ENCODE assay signal across 8 cellular contexts in genomic region chr9:17936365-17936764, GRCh38.
"Had no signal": no experiment of that assay in that cellular context is flagged by ENCODE, and none has a peak within 500 bp of the region (broad histone marks: within the 10 kb centered on the region; RNA-seq: fewer than 3 reads in every experiment).

No MANE protein-coding gene starts in this region.

- H3K4me3 Mint-ChIP-seq: GM23338, H9, HFFc6, IgD-negative memory B cell had no signal

- ATAC-seq: GM23338, HCT116, HepG2 had no signal

- H3K36me3 Mint-ChIP-seq: IgD-negative memory B cell had no signal

- H3K9me3 Mint-ChIP-seq: GM23338, H9 had no signal

- H3K27ac ChIP-seq: HL-60 had no signal

- H3K4me2 ChIP-seq: GM23338 had no signal

- H3K4me1 Mint-ChIP-seq: IgD-negative memory B cell had no signal

- H3K27me3 Mint-ChIP-seq: IgD-negative memory B cell had no signal

- H3K27ac Mint-ChIP-seq: GM23338, H9, HFFc6, IgD-negative memory B cell had no signal

- DNase-seq: H9, HFFc6, KG1 had no signal

- H3K4me3 ChIP-seq: GM23338 had no signal
